9 cellular contexts compared by ENCODE assay signal in genomic region chr4:7434766-7435150, GRCh38. TPM values are rescaled to one million over a fixed set of nuclear protein-coding genes. Genes with fewer than 3 reads are reported as not detected.
DNase-seq lines count a peak whose midpoint lies in the region; ATAC-seq and TF ChIP-seq lines count a peak whose summit lies in the region.
"Had no signal": no experiment of that assay in that cellular context is flagged by ENCODE, and none has a peak within 500 bp of the region (broad histone marks: within the 10 kb centered on the region; RNA-seq: fewer than 3 reads in every experiment).

A gene with protein sequence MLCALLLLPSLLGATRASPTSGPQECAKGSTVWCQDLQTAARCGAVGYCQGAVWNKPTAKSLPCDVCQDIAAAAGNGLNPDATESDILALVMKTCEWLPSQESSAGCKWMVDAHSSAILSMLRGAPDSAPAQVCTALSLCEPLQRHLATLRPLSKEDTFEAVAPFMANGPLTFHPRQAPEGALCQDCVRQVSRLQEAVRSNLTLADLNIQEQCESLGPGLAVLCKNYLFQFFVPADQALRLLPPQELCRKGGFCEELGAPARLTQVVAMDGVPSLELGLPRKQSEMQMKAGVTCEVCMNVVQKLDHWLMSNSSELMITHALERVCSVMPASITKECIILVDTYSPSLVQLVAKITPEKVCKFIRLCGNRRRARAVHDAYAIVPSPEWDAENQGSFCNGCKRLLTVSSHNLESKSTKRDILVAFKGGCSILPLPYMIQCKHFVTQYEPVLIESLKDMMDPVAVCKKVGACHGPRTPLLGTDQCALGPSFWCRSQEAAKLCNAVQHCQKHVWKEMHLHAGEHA (minus strand): TSS chr4:7434930. CDS start chr4:7434879, 51 bp downstream.

- H3K4ac ChIP-seq in mesenchymal stem cell (ENCODE audit: low read depth in 1 of 2, low read length in 2 of 2), result no peak within 1 kb of the TSS

- H3K9ac ChIP-seq in BLaER1 (no peak within 1 kb of the TSS; the same call in 1 of the 2 replicates), mammary epithelial cell (ENCODE audit: insufficient read depth, low read length) (no peak within 1 kb of the TSS), mesenchymal stem cell (ENCODE audit: low read length) (no peak within 1 kb of the TSS)

- H4K20me1 ChIP-seq in BLaER1 (peaks cover 42% of the 10 kb centered on the region), mammary epithelial cell (ENCODE audit: insufficient read depth, low read length) (no peaks in the 10 kb centered on the region)

- intact Hi-C loops in mammary epithelial cell (cut with micrococcal nuclease), result no loop called here

- H3K4me1 ChIP-seq in BLaER1 (peaks cover 98% of the 10 kb centered on the region), mammary epithelial cell (ENCODE audit: insufficient read depth, low read length) (peaks cover 24% of the 10 kb centered on the region), mesenchymal stem cell (ENCODE audit: control insufficient read depth, insufficient read depth, low read depth, low read length) (peaks cover 9% of the 10 kb centered on the region)

- H3K36me3 ChIP-seq in BLaER1 (peaks cover 12% of the 10 kb centered on the region; the same call in 1 of the 2 replicates), mammary epithelial cell (ENCODE audit: insufficient read depth, low read length) (no peaks in the 10 kb centered on the region), mesenchymal stem cell (ENCODE audit: control insufficient read depth in 1 of 2, insufficient read depth in 2 of 2, low read depth in 1 of 2, low read length in 2 of 2) (no peaks in the 10 kb centered on the region)

- CTCF ChIA-PET in mammary epithelial cell (lab: Charles Lee; ENCODE audit: low non-redundant PET), result no interaction called here

- no peak within 1 kb of the TSS for H2BK5ac ChIP-seq in mesenchymal stem cell (ENCODE audit: low read depth, low read length, poor library complexity, severe bottlenecking)

- H2BK15ac ChIP-seq in mesenchymal stem cell (ENCODE audit: low read depth, poor library complexity, severe bottlenecking), result no peak within 1 kb of the TSS

- H3K27me3 ChIP-seq in BLaER1 (no peaks in the 10 kb centered on the region), mammary epithelial cell (ENCODE audit: insufficient read depth, low read length) (no peaks in the 10 kb centered on the region), mesenchymal stem cell (ENCODE audit: control insufficient read depth in 1 of 2, insufficient read depth in 1 of 2, low read length in 2 of 2) (peaks cover 15 to 22% of the 10 kb centered on the region in 2 experiments)

- DNase-seq in HT1080 (ENCODE audit: low read depth), result peak; percentile 71
- DNase-seq in mammary epithelial cell, result peak; percentile 60
- DNase-seq in mesenchymal stem cell, result peak; percentile 45
- no peak for DNase-seq in superior temporal gyrus (ENCODE audit: extremely low spot score)
- no peak for DNase-seq in GM20000 (ENCODE audit: low spot score)
- no peak for DNase-seq in activated CD4-positive, alpha-beta T cell treated with anti-CD3 and anti-CD28 coated beads for 48 hours
- DNase-seq: foreskin melanocyte had no signal

- H3K14ac ChIP-seq in mesenchymal stem cell (ENCODE audit: low read length in 2 of 2), result no peak within 1 kb of the TSS

- H3K79me1 ChIP-seq in mesenchymal stem cell (replicated peaks; ENCODE audit: low read length, poor library complexity, severe bottlenecking), result no peaks in the 10 kb centered on the region

- peaks cover 24% of the 10 kb centered on the region for H3K9me3 ChIP-seq in BLaER1
- no peaks in the 10 kb centered on the region for H3K9me3 ChIP-seq in mammary epithelial cell (replicated peaks; ENCODE audit: insufficient read depth, low read length)
- peaks cover 11% of the 10 kb centered on the region for H3K9me3 ChIP-seq in mesenchymal stem cell (ENCODE audit: control insufficient read depth, low read length)

- no peaks in the 10 kb centered on the region for H3K79me2 ChIP-seq in mammary epithelial cell (ENCODE audit: insufficient read depth, low read length)

- H3K18ac ChIP-seq in mesenchymal stem cell (ENCODE audit: low read depth in 1 of 2, low read length in 2 of 2), result no peak within 1 kb of the TSS

- no peak within 1 kb of the TSS for H4K91ac ChIP-seq in mesenchymal stem cell (ENCODE audit: low read length)

- no TSS peak for BruUV-seq in mammary epithelial cell (replicated peaks; lab: Mats Ljungman, UMichigan)

- H2AK5ac ChIP-seq in mesenchymal stem cell (ENCODE audit: low read length, severe bottlenecking), result no peak within 1 kb of the TSS

- H3K4me3 ChIP-seq in BLaER1, result no peak within 1 kb of the TSS
- H3K4me3 ChIP-seq in mammary epithelial cell (replicated peaks in 1 of 3; ENCODE audit: insufficient read depth in 1 of 3, low read depth in 2 of 3, low read length in 3 of 3), result no peak within 1 kb of the TSS
- H3K4me3 ChIP-seq in mesenchymal stem cell (ENCODE audit: insufficient read depth in 1 of 2, low read depth in 1 of 2, low read length in 2 of 2), result no peak within 1 kb of the TSS

- peak within 1 kb of the TSS; percentile 31 for H4K8ac ChIP-seq in mesenchymal stem cell (ENCODE audit: low read length)

- H3K4me2 ChIP-seq in BLaER1 (peak within 1 kb of the TSS; percentile 76), mammary epithelial cell (ENCODE audit: insufficient read depth, low read depth, low read length) (no peak within 1 kb of the TSS), mesenchymal stem cell (ENCODE audit: low read length, poor library complexity, severe bottlenecking) (no peak within 1 kb of the TSS)

- dilution Hi-C loops in mammary epithelial cell (cut with HindIII; ENCODE audit: low sequenced_read_pairs), result loop anchor here (5.0 kb wide), 2 partner anchors 42 to 92 kb away; no protein-coding TSS in a partner anchor

- peak within 1 kb of the TSS; percentile 63 for H3K27ac ChIP-seq in BLaER1
- H3K27ac ChIP-seq in mammary epithelial cell (ENCODE audit: insufficient read depth, low read depth, low read length), result no peak within 1 kb of the TSS
- H3K27ac ChIP-seq in mesenchymal stem cell (ENCODE audit: low read length, poor library complexity, severe bottlenecking), result no peak within 1 kb of the TSS

- H2AFZ ChIP-seq in mammary epithelial cell (ENCODE audit: low read depth, low read length), result peak within 1 kb of the TSS; percentile 3
- no peak within 1 kb of the TSS for H2AFZ ChIP-seq in mesenchymal stem cell (ENCODE audit: low read depth, low read length)

- TF ChIP-seq CTCF in mammary epithelial cell (conservative IDR thresholded peaks at IDR 0.05 in 1 of 2, IDR thresholded peaks at IDR 0.05 in 1 of 2; ENCODE audit: extremely low read depth in 1 of 2, insufficient read depth in 1 of 2, low read depth in 1 of 2, low read length in 2 of 2), result no peak
- TF ChIP-seq CTCF in GM20000 (IDR thresholded peaks at IDR 0.05; ENCODE audit: extremely low read depth, missing control alignments), result no peak

- ATAC-seq in HG03378 (IDR thresholded peaks at IDR 0.05; ENCODE audit: unreplicated experiment), result no peak

- no peak within 1 kb of the TSS for H2BK120ac ChIP-seq in mesenchymal stem cell (ENCODE audit: low read depth, low read length)

- H3K23ac ChIP-seq in mesenchymal stem cell (ENCODE audit: low read length in 2 of 2), result no peak within 1 kb of the TSS

- in situ Hi-C loops in mammary epithelial cell (cut with MboI; ENCODE audit: low sequenced_read_pairs in 2 of 2), result no loop called here

- WGBS in mammary epithelial cell (ENCODE audit: low coverage, missing lambda C conversion rate), result 80% methylated on average over 3 of the region's 7 CpGs
- 3% methylated on average over 7 of the region's 7 CpGs for WGBS in mesenchymal stem cell

- peak within 1 kb of the TSS; percentile 24 to 67 for H2BK12ac ChIP-seq in mesenchymal stem cell (ENCODE audit: low read length in 2 of 2)

RNA-seq across cellular contexts. Expression of the gene that starts here (rescaled TPM):
- not detected in 2 replicates for total RNA-seq in HT1080 (2014; rRNA removed; shearing (Covaris generic))
- polyA plus RNA-seq in HT1080 (2015; cell fraction: cytosol; rRNA removed), result not detected in 2 replicates
- polyA plus RNA-seq in HT1080 (2015; cell fraction: nucleus; rRNA removed), result not detected in 2 replicates
- total RNA-seq in mammary epithelial cell, result under 1 TPM in 1 of 2 donors, not detected in 1; under 0.01 TPM
- polyA plus RNA-seq in mammary epithelial cell, result 0.01 TPM
- not detected for polyA minus RNA-seq in mammary epithelial cell
- not detected for polyA plus RNA-seq in mesenchymal stem cell (2013, experiment 1 of 2)
- not detected for polyA plus RNA-seq in mesenchymal stem cell (2013, experiment 2 of 2)

Comparison
In these comparisons a context has a peak if more than half of its experiments do, and no peak if none do; other contexts are left out.
1. Peak in DNase-seq in HT1080; RNA of the gene not detected or under 1 TPM.
2. Peak in DNase-seq in mammary epithelial cell; RNA of the gene not detected or under 1 TPM.